In genomic region chr3:15360786-15361493, GRCh38 we compare ENCODE assay signal across 11 cellular contexts. TPM values are rescaled to one million over a fixed set of nuclear protein-coding genes. Genes with fewer than 3 reads are reported as not detected.
A peak's percentile ranks its signal among the peaks of the same experiment; 100 is the strongest.
DNase-seq lines count a peak whose midpoint lies in the region; ATAC-seq and TF ChIP-seq lines count a peak whose summit lies in the region.
"Had no signal": no experiment of that assay in that cellular context is flagged by ENCODE, and none has a peak within 500 bp of the region (broad histone marks: within the 10 kb centered on the region; RNA-seq: fewer than 3 reads in every experiment).

No MANE protein-coding gene starts in this region.

- in situ Hi-C loops in GM23248 (cut with MboI): no loop called here

- peak overlapping the region; percentile 85 for H3K27ac Mint-ChIP-seq in activated CD4-positive, alpha-beta memory T cell treated with anti-CD3 and anti-CD28 coated beads for 36 hours

- intact Hi-C loops in activated CD4-positive, alpha-beta memory T cell treated with anti-CD3 and anti-CD28 coated beads for 36 hours (cut with micrococcal nuclease): loop anchor here (1.0 kb wide), 6 partner anchors 17 to 92 kb away; no protein-coding TSS in a partner anchor

- H3K27ac ChIP-seq in GM23248: peak overlapping the region; percentile 71
- H3K27ac ChIP-seq: right lobe of liver, SJCRH30 had no signal

- H3F3A ChIP-seq in GM23248 (ENCODE audit: insufficient read depth): peaks cover 27% of the 10 kb centered on the region

- no peak for ATAC-seq in GM19395 (IDR thresholded peaks at IDR 0.05; ENCODE audit: unreplicated experiment)

- no peak overlapping the region for H3K4me3 Mint-ChIP-seq in activated CD4-positive, alpha-beta memory T cell treated with anti-CD3 and anti-CD28 coated beads for 36 hours

- H3K27me3 Mint-ChIP-seq in activated CD4-positive, alpha-beta memory T cell treated with anti-CD3 and anti-CD28 coated beads for 36 hours: no peaks in the 10 kb centered on the region

- peak overlapping the region; percentile 70 for H3K4me2 ChIP-seq in GM23248 (ENCODE audit: unreplicated experiment)

- DNase-seq in AG10803 (ENCODE audit: low read depth) (peak; percentile 57), GM23248 (peak; percentile 72), medulla oblongata (ENCODE audit: extremely low spot score) (peak; percentile 6), SKM-1 treated with dmso at 0.1 percent for 144 hours (lab: John Stamatoyannopoulos, UW; ENCODE audit: unreplicated experiment) (no peak), globus pallidus (ENCODE audit: low spot score) (no peak), NCI-H1930 (lab: John Stamatoyannopoulos, UW) (no peak)
- no peak for DNase-seq in activated CD4-positive, alpha-beta memory T cell treated with anti-CD3 and anti-CD28 coated beads for 36 hours
- DNase-seq: right lobe of liver had no signal

- H3K4me1 Mint-ChIP-seq in activated CD4-positive, alpha-beta memory T cell treated with anti-CD3 and anti-CD28 coated beads for 36 hours (ENCODE audit: low read depth): peaks cover 56% of the 10 kb centered on the region

- peaks cover 31% of the 10 kb centered on the region for H3K4me1 ChIP-seq in GM23248 (ENCODE audit: insufficient read depth)

- no peaks in the 10 kb centered on the region for H3K79me2 ChIP-seq in GM23248 (ENCODE audit: insufficient read depth)

- 0% methylated on average over 1 of the region's 1 CpG for WGBS in GM23248 (ENCODE audit: low coverage in 1 of 2, low lambda C conversion rate in 2 of 2, missing lambda C conversion rate in 2 of 2), 2 experiments

- no peak for TF ChIP-seq CTCF in AG10803 (conservative IDR thresholded peaks at IDR 0.05; ENCODE audit: low read length)

- H3K4me3 ChIP-seq in AG10803 (ENCODE audit: low read length) (no peak overlapping the region), GM23248 (peak overlapping the region; percentile 47)
- H3K4me3 ChIP-seq: K562, right lobe of liver, SJCRH30 had no signal

- POLR2A ChIA-PET in activated CD4-positive, alpha-beta memory T cell treated with anti-CD3 and anti-CD28 coated beads for 36 hours (lab: Charles Lee): interaction anchor here (0.9 to 2.1 kb wide), 17 partner anchors 13 to 92 kb away, joined by 3 to 26 read pairs (median 6); partner anchors contain the start of gene SH3BP5

- 0 out of 2 replicates have a peak overlapping the region, but pooled peaks have one; percentile 25 for H2AFZ ChIP-seq in GM23248

- no peaks in the 10 kb centered on the region for H3K9me2 ChIP-seq in GM23248 (ENCODE audit: insufficient read depth)

- H3K9me3 ChIP-seq in GM23248 (ENCODE audit: low read depth): no peaks in the 10 kb centered on the region
- H3K9me3 ChIP-seq: right lobe of liver, SJCRH30 had no signal

- H3K36me3 Mint-ChIP-seq in activated CD4-positive, alpha-beta memory T cell treated with anti-CD3 and anti-CD28 coated beads for 36 hours: no peaks in the 10 kb centered on the region

- peak overlapping the region; percentile 42 for H3K9ac ChIP-seq in GM23248

- no peaks in the 10 kb centered on the region for H4K20me1 ChIP-seq in GM23248 (ENCODE audit: insufficient read depth)

- H3K9me3 Mint-ChIP-seq in activated CD4-positive, alpha-beta memory T cell treated with anti-CD3 and anti-CD28 coated beads for 36 hours: no peaks in the 10 kb centered on the region

- no peaks in the 10 kb centered on the region for H3K27me3 ChIP-seq in GM23248 (replicated peaks; ENCODE audit: insufficient read depth)
- H3K27me3 ChIP-seq: right lobe of liver, SJCRH30 had no signal

- CTCF ChIA-PET in activated CD4-positive, alpha-beta memory T cell treated with anti-CD3 and anti-CD28 coated beads for 36 hours (lab: Charles Lee): interaction anchor here (0.7 to 3.7 kb wide), 15 partner anchors 14 to 92 kb away, joined by 3 to 46 read pairs (median 4); partner anchors contain the start of gene SH3BP5

- no peaks in the 10 kb centered on the region for H3K36me3 ChIP-seq in GM23248 (ENCODE audit: low read depth)
- H3K36me3 ChIP-seq: right lobe of liver, SJCRH30 had no signal

RNA-seq across cellular contexts. Expression of gene SH3BP5, which starts 28.6 kb away (rescaled TPM):
- 39.2 and 69.2 TPM in 2 replicates for total RNA-seq in GM23248 (2014; rRNA removed; shearing (Covaris generic))
- 35.9 and 37.8 TPM in 2 replicates for polyA plus RNA-seq in GM23248 (2016; fragmentation: Nextera tagmentation; extraction: Ambion mirVana)
- total RNA-seq in activated CD4-positive, alpha-beta memory T cell treated with anti-CD3 and anti-CD28 coated beads for 36 hours: 10 to 100 TPM; 33.6 to 37.5 TPM

Comparison
In these comparisons a context has a peak if more than half of its experiments do, and no peak if none do; other contexts are left out.
1. DNase-seq: peak in AG10803 (single experiment), GM23248 (single experiment) and medulla oblongata (single experiment); none in activated CD4-positive, alpha-beta memory T cell treated with anti-CD3 and anti-CD28 coated beads for 36 hours (single experiment), SKM-1 treated with dmso at 0.1 percent for 144 hours (single experiment), globus pallidus (single experiment) and NCI-H1930 (0 of 2).